8 cellular contexts compared by ENCODE assay signal in the genomic region with DNA sequence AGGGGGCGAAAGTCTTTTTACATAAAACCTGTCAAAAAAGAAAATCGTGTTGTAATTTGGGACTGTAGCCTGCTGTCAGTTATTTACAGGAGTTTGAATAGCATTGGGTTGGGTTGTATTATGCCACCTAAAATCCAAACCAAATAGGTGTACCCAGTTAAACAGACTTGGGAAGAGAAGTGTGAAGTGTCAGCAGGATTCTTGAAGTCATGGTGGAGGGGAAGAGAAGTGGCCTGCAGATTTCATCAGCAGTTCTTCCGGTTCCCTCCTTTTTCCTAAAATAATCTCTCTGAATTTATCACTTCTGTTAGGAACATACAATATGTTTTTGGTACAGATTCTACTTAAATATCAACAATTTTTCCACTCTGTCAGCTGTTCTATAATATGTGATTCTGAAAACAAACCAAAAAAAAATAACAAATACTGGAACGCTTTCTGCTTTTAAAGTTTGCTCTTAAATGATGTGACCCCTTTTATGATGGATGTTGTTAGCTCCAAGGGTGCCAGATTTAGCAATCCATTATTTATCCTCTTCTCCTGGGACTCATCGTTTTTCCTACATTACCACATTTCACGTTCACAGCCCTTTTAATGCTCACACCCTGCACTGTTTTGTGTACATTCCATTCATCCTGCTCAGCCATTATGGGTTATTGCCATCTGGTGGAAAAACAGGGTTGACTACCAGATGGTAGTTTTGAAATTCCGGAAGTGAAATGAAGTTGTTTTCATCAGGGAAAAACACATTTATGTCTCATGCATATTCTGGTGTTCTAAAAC. TPM values are rescaled to one million over a fixed set of nuclear protein-coding genes. Genes with fewer than 3 reads are reported as not detected.
DNase-seq lines count a peak whose midpoint lies in the region; ATAC-seq and TF ChIP-seq lines count a peak whose summit lies in the region.

No MANE protein-coding gene starts in this region.

- no peak for ATAC-seq in lung (ENCODE audit: insufficient read depth, low FRiP score)
- no peak for ATAC-seq in HG03565 (IDR thresholded peaks at IDR 0.05; ENCODE audit: unreplicated experiment)

- TF ChIP-seq CTCF in cardiac fibroblast (IDR thresholded peaks at IDR 0.05; ENCODE audit: low read depth, low read length): peak; percentile 28
- peak; percentile 42 for TF ChIP-seq CTCF in lung (IDR thresholded peaks at IDR 0.05; ENCODE audit: control extremely low read depth, extremely low read depth)
- no peak for TF ChIP-seq CTCF in GM20000 (IDR thresholded peaks at IDR 0.05; ENCODE audit: extremely low read depth, missing control alignments)

- H3K9me3 ChIP-seq in lung (ENCODE audit: control insufficient read depth in 2 of 2, insufficient read depth in 1 of 2, low read length in 1 of 2): no peaks in the 10 kb centered on the region

- H3K4me1 ChIP-seq in lung (ENCODE audit: control insufficient read depth in 2 of 2, insufficient read depth in 2 of 2, low read length in 2 of 2): peaks cover 0 to 1% of the 10 kb centered on the region in 2 donors

- H3K4me3 ChIP-seq in cardiac fibroblast (replicated peaks in 1 of 2; ENCODE audit: low read depth in 2 of 2, low read length in 2 of 2): peak overlapping the region in 1 of 2 donors; percentile 13
- no peak overlapping the region for H3K4me3 ChIP-seq in lung

- DNase-seq in DMS153 treated with DMSO at 0.1 percent for 48 hours (lab: John Stamatoyannopoulos, UW; ENCODE audit: unreplicated experiment): peak; percentile 22
- DNase-seq in NCI-H446 (lab: John Stamatoyannopoulos, UW): peak; percentile 56 to 85
- peak; percentile 93 to 96 for DNase-seq in cardiac fibroblast (ENCODE audit: low read depth in 2 of 2)
- no peak for DNase-seq in lung (ENCODE audit: low spot score)
- DNase-seq in GM20000 (ENCODE audit: low spot score): no peak
- DNase-seq in activated CD4-positive, alpha-beta T cell treated with anti-CD3 and anti-CD28 coated beads, Interleukin-2, amount 50 U/mL, for 1 hour: no peak
- no peak for DNase-seq in activated CD8-positive, alpha-beta memory T cell treated with anti-CD3 and anti-CD28 coated beads, Interleukin-2, amount 50 U/mL, for 4 hours

- H3K36me3 ChIP-seq in lung (ENCODE audit: control insufficient read depth in 2 of 2, insufficient read depth in 2 of 2, low read length in 2 of 2): no peaks in the 10 kb centered on the region

- no peaks in the 10 kb centered on the region for H3K27me3 ChIP-seq in lung (ENCODE audit: control insufficient read depth, insufficient read depth)

- 50 to 63% methylated on average over 7 of the region's 7 CpGs for WGBS in lung, 2 donors

- H3K27ac ChIP-seq in lung (ENCODE audit: low read depth in 1 of 2, low read length in 1 of 2): no peak overlapping the region

RNA-seq across cellular contexts. Expression of gene ARHGAP12, which starts 18.7 kb away (rescaled TPM):
- 10 to 100 TPM; 23.1 to 66.0 TPM for total RNA-seq in lung
- polyA plus RNA-seq in lung: 10 to 100 TPM in 1 of 2 donors, 1 to 10 TPM in 1; 8.6 to 31.0 TPM

Comparison
In these comparisons a context has a peak if more than half of its experiments do, and no peak if none do; other contexts are left out.
1. DNase-seq: peak in DMS153 treated with DMSO at 0.1 percent for 48 hours (single experiment), NCI-H446 (2 of 2) and cardiac fibroblast (2 of 2); none in lung (single experiment), GM20000 (single experiment), activated CD4-positive, alpha-beta T cell treated with anti-CD3 and anti-CD28 coated beads, Interleukin-2, amount 50 U/mL, for 1 hour (single experiment) and activated CD8-positive, alpha-beta memory T cell treated with anti-CD3 and anti-CD28 coated beads, Interleukin-2, amount 50 U/mL, for 4 hours (single experiment).